In the genomic region with DNA sequence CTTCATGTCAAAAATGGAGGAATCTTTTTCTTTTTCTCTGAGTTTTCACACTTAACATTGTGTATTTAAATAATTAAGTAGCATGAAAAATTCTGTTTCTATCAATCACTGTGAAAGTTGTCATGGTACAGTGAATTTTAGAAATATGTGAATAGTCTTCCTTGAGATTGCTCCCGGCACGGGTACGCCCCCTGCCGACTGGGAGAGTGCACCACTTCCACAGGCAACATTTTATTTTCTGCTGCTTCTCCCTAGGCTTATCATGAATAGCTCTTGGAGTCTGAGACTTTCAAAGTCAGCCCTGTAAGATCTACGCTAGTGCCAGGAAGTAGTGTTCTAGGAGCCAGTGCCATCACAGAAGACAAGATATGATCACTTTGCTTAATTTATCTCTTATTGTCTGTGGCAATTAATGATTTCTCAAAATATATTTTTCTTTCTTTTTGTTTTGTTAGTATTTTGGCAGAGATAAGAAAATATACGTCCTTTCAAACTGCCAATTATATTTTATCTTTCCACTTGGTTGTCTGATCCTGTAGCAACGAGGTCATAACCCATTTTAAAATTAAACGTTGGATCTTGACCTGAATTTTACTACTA, we compare ENCODE assay signal across 8 cellular contexts.
DNase-seq lines count a peak whose midpoint lies in the region; ATAC-seq, FAIRE-seq and TF ChIP-seq lines count a peak whose summit lies in the region.
"Had no signal": no experiment of that assay in that cellular context is flagged by ENCODE, and none has a peak within 500 bp of the region (broad histone marks: within the 10 kb centered on the region; RNA-seq: fewer than 3 reads in every experiment).

No MANE protein-coding gene starts in this region.

- H3K9me3 Mint-ChIP-seq in nephron progenitor cell: no peaks in the 10 kb centered on the region

- H2BK120ac ChIP-seq in H1 (replicated peaks; ENCODE audit: low read depth, low read length): no peak overlapping the region

- H4K5ac ChIP-seq in H1 (ENCODE audit: insufficient read length, low read depth, low read length): no peak overlapping the region

- 46% methylated on average over 8 of the region's 8 CpGs; no CpG with 5 or more reads in 1 of the 2 experiments for WGBS in H1 (ENCODE audit: extremely low coverage in 1 of 2, insufficient coverage in 1 of 2, insufficient read length in 1 of 2, insufficient replicate concordance in 2 of 2, low coverage in 1 of 2, low lambda C conversion rate in 2 of 2, missing lambda C conversion rate in 1 of 2), 2 experiments

- no peak overlapping the region for H3K27ac Mint-ChIP-seq in nephron progenitor cell
- H3K27ac Mint-ChIP-seq: activated naive CD8-positive, alpha-beta T cell had no signal

- H3K79me2 ChIP-seq in OCI-LY3 (ENCODE audit: low read length) (no peaks in the 10 kb centered on the region), H1 (ENCODE audit: control insufficient read depth in 1 of 2, insufficient read depth in 2 of 2, low read length in 2 of 2) (no peaks in the 10 kb centered on the region)

- no peak overlapping the region for H3K23ac ChIP-seq in H1 (ENCODE audit: insufficient read length)

- no peaks in the 10 kb centered on the region for H3K79me1 ChIP-seq in H1 (ENCODE audit: low read depth, low read length)

- ATAC-seq in GM19043 (IDR thresholded peaks at IDR 0.05; ENCODE audit: low read depth, unreplicated experiment) (peak; percentile 76), HG03103 (IDR thresholded peaks at IDR 0.05; ENCODE audit: low read depth, unreplicated experiment) (peak; percentile 86)

- no peaks in the 10 kb centered on the region for H3K36me3 Mint-ChIP-seq in nephron progenitor cell (ENCODE audit: low read depth)
- H3K36me3 Mint-ChIP-seq: activated naive CD8-positive, alpha-beta T cell had no signal

- H3K9ac ChIP-seq in OCI-LY3 (ENCODE audit: low read length) (no peak overlapping the region), H1 (replicated peaks in 1 of 4; ENCODE audit: extremely low read depth in 1 of 4, low read depth in 3 of 4, low read length in 3 of 4) (no peak overlapping the region)

- H3K27me3 Mint-ChIP-seq in nephron progenitor cell (ENCODE audit: low read depth, poor library complexity): no peaks in the 10 kb centered on the region
- H3K27me3 Mint-ChIP-seq: activated naive CD8-positive, alpha-beta T cell had no signal

- TF ChIP-seq CTCF in OCI-LY3 (IDR thresholded peaks at IDR 0.05; ENCODE audit: low read depth, low read length): peak; percentile 95
- peak; percentile 73 to 85 (median 83) for TF ChIP-seq CTCF in H1 (IDR thresholded peaks at IDR 0.05; ENCODE audit: control extremely low read depth in 1 of 3, insufficient read depth in 1 of 3, low read depth in 1 of 3, low read length in 3 of 3)
- peak; percentile 91 for TF ChIP-seq CTCF in nephron progenitor cell (IDR thresholded peaks at IDR 0.05)

- no peak for TF ChIP-seq EP300 in H1 (IDR thresholded peaks at IDR 0.05; ENCODE audit: borderline replicate concordance in 1 of 2, low read depth in 2 of 2, low read length in 2 of 2)

- no peak overlapping the region for H3K56ac ChIP-seq in H1 (replicated peaks; ENCODE audit: insufficient read length, low read depth, low read length)

- H3K4me1 Mint-ChIP-seq in nephron progenitor cell: no peaks in the 10 kb centered on the region

- no peak overlapping the region for H2AK5ac ChIP-seq in H1 (ENCODE audit: low read depth, low read length)

- no peak overlapping the region for H3K27ac ChIP-seq in OCI-LY3 (ENCODE audit: low read length)
- H3K27ac ChIP-seq in H1 (ENCODE audit: low read depth, low read length): no peak overlapping the region

- H2BK15ac ChIP-seq in H1 (ENCODE audit: low read length): no peak overlapping the region

- no peak overlapping the region for H4K91ac ChIP-seq in H1 (replicated peaks; ENCODE audit: insufficient read length, low read length)

- H2BK5ac ChIP-seq in H1 (ENCODE audit: low read depth, low read length): no peak overlapping the region

- peak overlapping the region; percentile 21; the same call in 1 of the 2 replicates for H3K4me2 ChIP-seq in OCI-LY3 (ENCODE audit: low read length)
- H3K4me2 ChIP-seq in H1 (ENCODE audit: insufficient read depth in 1 of 2, low read depth in 2 of 2, low read length in 2 of 2): no peak overlapping the region

- no peaks in the 10 kb centered on the region for H3K23me2 ChIP-seq in H1 (ENCODE audit: low read depth, low read length)

- CTCF ChIA-PET in H1 (lab: Charles Lee; ENCODE audit: partially characterized antibody): interaction anchor here (0.5 to 5.8 kb wide), 33 partner anchors 8 to 685 kb away, joined by 3 to 33 read pairs (median 4); no protein-coding TSS in a partner anchor

- H3K27me3 ChIP-seq in OCI-LY3 (ENCODE audit: low read depth, low read length) (no peaks in the 10 kb centered on the region), H1 (replicated peaks in 1 of 4; ENCODE audit: control insufficient read depth in 3 of 4, extremely low read depth in 1 of 4, insufficient read depth in 3 of 4, low read length in 3 of 4) (no peaks in the 10 kb centered on the region)

- peaks cover 4% of the 10 kb centered on the region; the same call in 1 of the 2 replicates for H3K4me1 ChIP-seq in OCI-LY3 (ENCODE audit: low read length)
- H3K4me1 ChIP-seq in H1 (replicated peaks in 1 of 4; ENCODE audit: control insufficient read depth in 3 of 4, insufficient read depth in 4 of 4, low read length in 3 of 4): no peaks in the 10 kb centered on the region

- POLR2A ChIA-PET in H1 (lab: Charles Lee; ENCODE audit: partially characterized antibody): no interaction called here

- no peak overlapping the region for H3K14ac ChIP-seq in H1 (ENCODE audit: insufficient read length)

- FAIRE-seq in H1 (lab: Jason Lieb, UNC): peak; percentile 89

- H3K4me3 Mint-ChIP-seq in nephron progenitor cell: no peak overlapping the region
- H3K4me3 Mint-ChIP-seq: activated naive CD8-positive, alpha-beta T cell had no signal

- TF ChIP-seq RAD21 in H1 (IDR thresholded peaks at IDR 0.05 in 1 of 2, conservative IDR thresholded peaks at IDR 0.05 in 1 of 2; ENCODE audit: low read depth in 2 of 2, low read length in 2 of 2): peak; percentile 80 to 81

- H2BK12ac ChIP-seq in H1 (ENCODE audit: low read depth, low read length): no peak overlapping the region

- H4K8ac ChIP-seq in H1 (ENCODE audit: extremely low read depth, insufficient read depth, low read length): no peak overlapping the region

- no peak overlapping the region for H3K18ac ChIP-seq in H1 (ENCODE audit: extremely low read depth, low read length)

- H2BK20ac ChIP-seq in H1 (ENCODE audit: low read length): no peak overlapping the region

- H3K4ac ChIP-seq in H1 (replicated peaks; ENCODE audit: insufficient read length, low read depth, low read length): no peak overlapping the region

- no peak overlapping the region for H3K4me3 ChIP-seq in OCI-LY3 (ENCODE audit: low read length)
- H3K4me3 ChIP-seq in H1 (ENCODE audit: extremely low read depth in 1 of 4, insufficient read depth in 2 of 4, low read depth in 3 of 4, low read length in 4 of 4): no peak overlapping the region

- H2AFZ ChIP-seq in OCI-LY3 (ENCODE audit: low read depth, low read length): peak overlapping the region; percentile 20
- H2AFZ ChIP-seq in H1 (ENCODE audit: low read length): no peak overlapping the region

- DNase-seq in EH (ENCODE audit: low read depth) (peak; percentile 9), H1 (ENCODE audit: low read depth in 1 of 2, low spot score in 2 of 2) (peak; percentile 27 to 69), nephron progenitor cell (peak; percentile 72), NCI-H510A (lab: John Stamatoyannopoulos, UW) (no peak)

- H3K9me3 ChIP-seq in OCI-LY3 (ENCODE audit: insufficient read depth, low read length) (no peaks in the 10 kb centered on the region), H1 (ENCODE audit: insufficient read depth in 2 of 2, low read depth in 1 of 2, low read length in 1 of 2) (no peaks in the 10 kb centered on the region)

- no peak for TF ChIP-seq POLR2A in H1 (IDR thresholded peaks at IDR 0.05; ENCODE audit: control extremely low read depth in 1 of 2, low read depth in 2 of 2, low read length in 2 of 2)

- H4K20me1 ChIP-seq in OCI-LY3 (ENCODE audit: insufficient read depth, low read length) (no peaks in the 10 kb centered on the region), H1 (replicated peaks in 1 of 2; ENCODE audit: control insufficient read depth in 1 of 2, insufficient read depth in 2 of 2, low read length in 2 of 2) (no peaks in the 10 kb centered on the region)

- H3K36me3 ChIP-seq in OCI-LY3 (replicated peaks; ENCODE audit: low read depth, low read length) (no peaks in the 10 kb centered on the region), H1 (ENCODE audit: control insufficient read depth in 2 of 4, insufficient read depth in 4 of 4, low read length in 3 of 4) (no peaks in the 10 kb centered on the region)

TF ChIP-seq in H1, 55 proteins besides CTCF, POLR2A, EP300 and RAD21 (continues in another document):
- no peak for TF ChIP-seq KDM4A (IDR thresholded peaks at IDR 0.05; ENCODE audit: low read depth, low read length, severe bottlenecking)
- TF ChIP-seq ASH2L (IDR thresholded peaks at IDR 0.05; ENCODE audit: low read length): no peak
- no peak for TF ChIP-seq RXRA (IDR thresholded peaks at IDR 0.05; ENCODE audit: insufficient read depth, low read depth, low read length)
- TF ChIP-seq GTF2F1 (IDR thresholded peaks at IDR 0.05; ENCODE audit: borderline replicate concordance, low read depth, low read length): no peak
- TF ChIP-seq EZH2 (IDR thresholded peaks at IDR 0.05; ENCODE audit: low read depth, low read length, severe bottlenecking): no peak
- no peak for TF ChIP-seq TBP (IDR thresholded peaks at IDR 0.05; ENCODE audit: low read depth, low read length)
- no peak for TF ChIP-seq TAF7 (optimal IDR thresholded peaks at IDR 0.05; ENCODE audit: borderline replicate concordance, low read depth, low read length)
